Comparison of ENCODE assay signal across 8 cellular contexts in genomic region chr17:38730526-38731379, GRCh38. TPM values are rescaled to one million over a fixed set of nuclear protein-coding genes. Genes with fewer than 3 reads are reported as not detected.
DNase-seq lines count a peak whose midpoint lies in the region; ATAC-seq and TF ChIP-seq lines count a peak whose summit lies in the region.

No MANE protein-coding gene starts in this region.

- H3K9me3 ChIP-seq in iPS-18c (ENCODE audit: control insufficient read depth, insufficient read depth, low read length) (no peaks in the 10 kb centered on the region), skeletal muscle satellite cell (replicated peaks; ENCODE audit: low read length) (no peaks in the 10 kb centered on the region)

- no peak for ATAC-seq in HG03565 (IDR thresholded peaks at IDR 0.05; ENCODE audit: unreplicated experiment)

- H3K4me1 ChIP-seq in skeletal muscle satellite cell (ENCODE audit: control insufficient read depth, insufficient read depth, low read length): peaks cover 35% of the 10 kb centered on the region

- H3K4me3 ChIP-seq in astrocyte of the cerebellum (ENCODE audit: low read depth, low read length) (peak overlapping the region; percentile 48), iPS-18c (ENCODE audit: insufficient read depth, low read depth, low read length) (peak overlapping the region; percentile 78), skeletal muscle satellite cell (ENCODE audit: low read length) (peak overlapping the region; percentile 88)

- H3K4me2 ChIP-seq in skeletal muscle satellite cell (ENCODE audit: low read length): peak overlapping the region; percentile 94

- TF ChIP-seq CTCF in astrocyte of the cerebellum (IDR thresholded peaks at IDR 0.05; ENCODE audit: low read depth, low read length, missing control alignments): no peak

- in situ Hi-C loops in astrocyte of the cerebellum (cut with HindIII; ENCODE audit: low sequenced_read_pairs): no loop called here

- no peaks in the 10 kb centered on the region for H3K27me3 ChIP-seq in skeletal muscle satellite cell (ENCODE audit: control insufficient read depth, insufficient read depth, low read length)

- peak; percentile 48 for DNase-seq in stimulated activated CD4-positive, alpha-beta T cell treated with anti-CD3 and anti-CD28 coated beads, Interleukin-15, amount 100 ng/mL, for 24 hours
- DNase-seq in stimulated activated CD4-positive, alpha-beta T cell treated with anti-CD3 and anti-CD28 coated beads, Interleukin-4, amount 100 ng/mL, for 4 hours: no peak
- DNase-seq in NCI-H774 (lab: John Stamatoyannopoulos, UW) (peak; percentile 65), astrocyte of the cerebellum (ENCODE audit: low read depth) (no peak), cerebellar nuclear complex (lab: John Stamatoyannopoulos, UW) (no peak)

- peak overlapping the region; percentile 81 for H3K9ac ChIP-seq in skeletal muscle satellite cell (ENCODE audit: low read depth, low read length)

- H3K36me3 ChIP-seq in skeletal muscle satellite cell (ENCODE audit: insufficient read depth, low read length): peaks cover 25% of the 10 kb centered on the region

RNA-seq across cellular contexts. Expression of gene CISD3, which starts 0.6 kb away (rescaled TPM):
- total RNA-seq in skeletal muscle satellite cell (2012; rRNA removed): 2.8 and 6.1 TPM in 2 replicates

RNA-seq across cellular contexts. Expression of gene PCGF2, which starts 17.4 kb away (rescaled TPM):
- total RNA-seq in skeletal muscle satellite cell (2012; rRNA removed): 1.8 and 3.1 TPM in 2 replicates

RNA-seq across cellular contexts. Expression of gene PSMB3, which starts 21.8 kb away (rescaled TPM):
- 460 and 486 TPM in 2 replicates for total RNA-seq in skeletal muscle satellite cell (2012; rRNA removed)

RNA-seq across cellular contexts. Expression of gene MLLT6, which starts 25.7 kb away (rescaled TPM):
- 14.7 and 17.5 TPM in 2 replicates for total RNA-seq in skeletal muscle satellite cell (2012; rRNA removed)

RNA-seq across cellular contexts. Expression of gene EPOP, which starts 56.0 kb away (rescaled TPM):
- 3.8 and 4.4 TPM in 2 replicates for total RNA-seq in skeletal muscle satellite cell (2012; rRNA removed)

Comparison
In these comparisons a context has a peak if more than half of its experiments do, and no peak if none do; other contexts are left out.
1. DNase-seq: peak in stimulated activated CD4-positive, alpha-beta T cell treated with anti-CD3 and anti-CD28 coated beads, Interleukin-15, amount 100 ng/mL, for 24 hours (single experiment) and NCI-H774 (single experiment); none in stimulated activated CD4-positive, alpha-beta T cell treated with anti-CD3 and anti-CD28 coated beads, Interleukin-4, amount 100 ng/mL, for 4 hours (0 of 2), astrocyte of the cerebellum (single experiment) and cerebellar nuclear complex (0 of 2).
2. Peak in every context shown above with its lines, with median percentiles within 50 percentile points of each other: H3K4me3 ChIP-seq.